In the genomic region with DNA sequence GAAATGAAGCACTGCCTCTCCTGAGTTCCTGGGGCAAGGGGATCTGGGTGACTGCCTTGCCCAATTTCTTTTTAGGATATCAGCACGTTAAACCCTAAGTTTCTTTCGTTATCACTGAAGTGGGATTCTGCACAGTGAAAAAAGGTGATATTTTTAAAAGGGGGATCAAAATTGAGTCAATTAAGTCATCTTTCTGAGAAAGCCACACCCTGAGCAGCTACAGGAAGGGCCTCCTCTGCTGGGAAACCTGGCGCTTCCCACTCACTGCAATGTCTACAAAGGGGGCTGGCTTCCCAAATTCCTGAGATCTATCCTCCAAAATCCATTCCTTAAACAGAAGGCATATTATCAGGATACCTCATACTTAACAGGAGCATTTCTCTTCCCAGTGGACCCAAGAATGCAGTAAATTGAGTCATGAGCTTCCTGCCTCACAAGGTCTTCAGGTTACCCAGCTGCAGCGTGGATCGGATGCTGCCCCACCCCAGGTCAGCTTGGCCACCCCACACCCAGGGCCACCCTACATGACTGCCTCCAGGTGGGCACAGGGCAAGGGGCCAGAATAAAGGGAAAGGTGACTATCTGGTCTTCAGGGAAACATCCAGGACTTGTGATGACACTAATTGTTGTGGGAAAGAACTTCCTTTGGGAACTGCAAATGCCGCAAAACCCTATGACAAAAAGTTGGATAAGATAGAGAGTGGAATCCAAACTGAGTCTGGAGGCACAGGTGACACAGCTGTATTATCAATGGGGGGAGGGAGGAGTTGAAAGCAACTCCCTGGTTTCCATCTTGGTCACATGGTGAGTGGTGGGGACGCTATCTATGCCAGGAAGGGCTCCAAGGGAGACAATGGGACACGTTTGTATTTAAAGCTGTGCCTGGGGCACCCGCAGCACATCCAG, we compare ENCODE assay signal across 1 cellular context.
TF ChIP-seq lines count a peak whose summit lies in the region.

No MANE protein-coding gene starts in this region.

TF ChIP-seq in H1, 55 proteins besides CTCF, POLR2A, EP300 and RAD21:
- TF ChIP-seq HDAC2 (IDR thresholded peaks at IDR 0.05; ENCODE audit: borderline replicate concordance in 1 of 2, low read depth in 2 of 2, low read length in 2 of 2) = no peak
- no peak for TF ChIP-seq TCF12 (IDR thresholded peaks at IDR 0.05; ENCODE audit: low read depth, low read length)
- no peak for TF ChIP-seq SP2 (IDR thresholded peaks at IDR 0.05; ENCODE audit: low read length)
- TF ChIP-seq, protein P1, sequence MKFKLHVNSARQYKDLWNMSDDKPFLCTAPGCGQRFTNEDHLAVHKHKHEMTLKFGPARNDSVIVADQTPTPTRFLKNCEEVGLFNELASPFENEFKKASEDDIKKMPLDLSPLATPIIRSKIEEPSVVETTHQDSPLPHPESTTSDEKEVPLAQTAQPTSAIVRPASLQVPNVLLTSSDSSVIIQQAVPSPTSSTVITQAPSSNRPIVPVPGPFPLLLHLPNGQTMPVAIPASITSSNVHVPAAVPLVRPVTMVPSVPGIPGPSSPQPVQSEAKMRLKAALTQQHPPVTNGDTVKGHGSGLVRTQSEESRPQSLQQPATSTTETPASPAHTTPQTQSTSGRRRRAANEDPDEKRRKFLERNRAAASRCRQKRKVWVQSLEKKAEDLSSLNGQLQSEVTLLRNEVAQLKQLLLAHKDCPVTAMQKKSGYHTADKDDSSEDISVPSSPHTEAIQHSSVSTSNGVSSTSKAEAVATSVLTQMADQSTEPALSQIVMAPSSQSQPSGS (IDR thresholded peaks at IDR 0.05; ENCODE audit: low read length) = no peak
- no peak for TF ChIP-seq EGR1 (IDR thresholded peaks at IDR 0.05; ENCODE audit: borderline replicate concordance, low read depth, low read length)
